In the genomic region with DNA sequence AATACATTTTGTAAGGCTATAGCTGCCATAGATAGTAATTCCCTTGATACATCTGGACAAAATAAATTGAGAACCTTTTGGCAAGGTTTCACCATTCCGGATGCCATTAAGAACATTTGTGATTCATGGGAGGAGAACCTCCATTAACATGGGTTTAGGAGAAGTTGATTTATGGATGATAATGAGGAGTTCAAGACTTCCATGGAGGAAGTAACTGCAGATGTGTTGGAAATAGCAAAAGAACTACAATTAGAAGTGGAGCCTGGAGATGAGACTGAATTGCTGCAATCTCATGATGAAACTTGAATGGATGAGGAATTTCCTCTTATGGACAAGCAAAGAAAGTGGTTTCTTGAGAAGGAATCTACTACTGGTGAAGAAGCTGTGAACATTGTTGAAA, we compare ENCODE assay signal across 27 cellular contexts.
"Had no signal": no experiment of that assay in that cellular context is flagged by ENCODE, and none has a peak within 500 bp of the region (broad histone marks: within the 10 kb centered on the region; RNA-seq: fewer than 3 reads in every experiment).

No MANE protein-coding gene starts in this region.

- H3K27ac ChIP-seq: heart right ventricle, left lung, parathyroid adenoma, prostate gland, right atrium auricular region, suprapubic skin, transverse colon, upper lobe of right lung, uterus had no signal

- H3K9me3 ChIP-seq: mucosa of descending colon, prostate gland, transverse colon, upper lobe of right lung had no signal

- DNase-seq: dorsolateral prefrontal cortex; effector CD4-positive, alpha-beta T cell; foreskin melanocyte; glutamatergic neuron; heart right ventricle; hippocampal formation; left cardiac atrium; left lung; mesenchymal stem cell; mucosa of descending colon; naive B cell; stimulated activated CD4-positive, alpha-beta T cell treated with anti-CD3 and anti-CD28 coated beads, Interleukin-12 subunit alpha, Interleukin-12 subunit beta, amount 100 ng/mL, for 4 hours; stimulated activated CD4-positive, alpha-beta T cell treated with anti-CD3 and anti-CD28 coated beads, Interleukin-1b, Interleukin-23, amount 100 ng/mL, for 48 hours; stimulated activated CD4-positive, alpha-beta T cell treated with anti-CD3 and anti-CD28 coated beads, Interleukin-4, amount 100 ng/mL, for 1 hour; stimulated activated CD8-positive, alpha-beta memory T cell treated with anti-CD3 and anti-CD28 coated beads, Interleukin-4, amount 100 ng/mL, for 48 hours; stimulated activated naive CD4-positive, alpha-beta T cell; stimulated activated naive CD8-positive, alpha-beta T cell treated with anti-CD3 and anti-CD28 coated beads, Interleukin-15, amount 100 ng/mL, for 72 hours; transverse colon; upper lobe of right lung; uterus had no signal

- ATAC-seq: heart right ventricle; left cardiac atrium; left lung; mucosa of descending colon; natural killer cell treated with Interleukin-12 subunit alpha and Interleukin-12 subunit beta and Interleukin-15 and Interleukin-18, amount 100 ng/mL, for 72 hours; sciatic nerve; stimulated activated naive CD8-positive, alpha-beta T cell treated with anti-CD3 and anti-CD28 coated beads, Interleukin-15, amount 100 ng/mL, for 72 hours; upper lobe of right lung had no signal

- H3K36me3 ChIP-seq: heart right ventricle, left lung, prostate gland, right atrium auricular region, suprapubic skin, transverse colon, upper lobe of right lung, uterus had no signal

- H3K4me1 ChIP-seq: parathyroid adenoma, prostate gland, upper lobe of right lung had no signal

- H3K4me3 ChIP-seq: heart right ventricle, left lung, mucosa of descending colon, prostate gland, right atrium auricular region, smooth muscle cell, suprapubic skin, transverse colon, upper lobe of right lung, uterus had no signal
